In the genomic region with DNA sequence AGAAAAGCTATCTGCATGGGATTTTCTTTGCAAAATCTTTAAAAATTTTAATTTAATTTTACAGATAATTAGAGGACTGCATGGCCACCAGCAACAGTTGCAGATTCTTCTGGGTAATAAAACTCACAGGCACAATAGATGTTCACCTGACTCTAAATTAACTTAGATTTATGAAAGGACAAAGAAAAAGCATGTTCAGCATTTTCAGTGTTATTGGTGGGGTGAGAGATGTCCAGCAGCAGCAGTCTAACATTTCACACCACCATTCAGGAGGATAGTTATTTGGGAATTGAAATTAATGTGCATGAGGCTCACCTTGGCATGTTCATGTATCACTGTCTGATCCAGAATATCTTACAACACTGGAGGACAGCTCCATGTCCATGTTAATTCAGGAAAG, we compare ENCODE assay signal across 6 cellular contexts.
"Had no signal": no experiment of that assay in that cellular context is flagged by ENCODE, and none has a peak within 500 bp of the region (broad histone marks: within the 10 kb centered on the region; RNA-seq: fewer than 3 reads in every experiment).

No MANE protein-coding gene starts in this region.

- DNase-seq: IMR-90, KBM-7, KG1 had no signal

- FAIRE-seq: HTR-8/SVneo had no signal

- H3K27ac ChIP-seq: HL-60, KMS-11 had no signal

- H3K9ac ChIP-seq: KMS-11 had no signal

- H3K4me2 ChIP-seq: KMS-11 had no signal
